In genomic region chr2:71070294-71071025, GRCh38 we compare ENCODE assay signal across 8 cellular contexts. TPM values are rescaled to one million over a fixed set of nuclear protein-coding genes. Genes with fewer than 3 reads are reported as not detected.
DNase-seq lines count a peak whose midpoint lies in the region; ATAC-seq and TF ChIP-seq lines count a peak whose summit lies in the region.

No MANE protein-coding gene starts in this region.

- H3K4me1 Mint-ChIP-seq in activated CD4-positive, alpha-beta memory T cell treated with anti-CD3 and anti-CD28 coated beads, Interleukin-2, amount 10 ng/mL, durations not matched to agents 7 days and 5 days, result peaks cover 66% of the 10 kb centered on the region

- peaks cover 33% of the 10 kb centered on the region for H3K36me3 Mint-ChIP-seq in activated CD4-positive, alpha-beta memory T cell treated with anti-CD3 and anti-CD28 coated beads, Interleukin-2, amount 10 ng/mL, durations not matched to agents 7 days and 5 days (ENCODE audit: low read depth)

- H3K4me3 ChIP-seq in DND-41 (ENCODE audit: low read depth in 1 of 2, low read length in 2 of 2) (no peak overlapping the region), iPS-20b (ENCODE audit: low read length) (peak overlapping the region; percentile 88), thoracic aorta (peak overlapping the region; percentile 22)

- peaks cover 41% of the 10 kb centered on the region for H3K36me3 ChIP-seq in DND-41 (ENCODE audit: insufficient read depth, low read length)
- H3K36me3 ChIP-seq in iPS-20b (ENCODE audit: insufficient read depth, low read depth, low read length), result peaks cover 42% of the 10 kb centered on the region
- H3K36me3 ChIP-seq in thoracic aorta, result peaks cover 23% of the 10 kb centered on the region

- CTCF ChIA-PET in activated CD4-positive, alpha-beta memory T cell treated with anti-CD3 and anti-CD28 coated beads, Interleukin-2, amount 10 ng/mL, durations not matched to agents 7 days and 5 days (lab: Charles Lee), result interaction anchor here (1.1 to 2.4 kb wide), 6 partner anchors 10 to 106 kb away, joined by 3 to 6 read pairs (median 4); no protein-coding TSS in a partner anchor

- H3K4me2 ChIP-seq in DND-41 (ENCODE audit: insufficient read depth, low read length), result peak overlapping the region; percentile 83; the same call in 1 of the 2 replicates

- peaks cover 30% of the 10 kb centered on the region for H3K79me2 ChIP-seq in DND-41 (ENCODE audit: insufficient read depth, low read length)

- POLR2A ChIA-PET in activated CD4-positive, alpha-beta memory T cell treated with anti-CD3 and anti-CD28 coated beads, Interleukin-2, amount 10 ng/mL, durations not matched to agents 7 days and 5 days (lab: Charles Lee), result interaction anchor here (1.2 to 5.5 kb wide), 5 partner anchors 8 to 60 kb away, joined by 3 to 50 read pairs (median 5); partner anchors contain the start of genes MCEE and MPHOSPH10

- H4K20me1 ChIP-seq in DND-41 (ENCODE audit: insufficient read depth, low read length), result peaks cover 15% of the 10 kb centered on the region

- no peaks in the 10 kb centered on the region for H3K27me3 Mint-ChIP-seq in activated CD4-positive, alpha-beta memory T cell treated with anti-CD3 and anti-CD28 coated beads, Interleukin-2, amount 10 ng/mL, durations not matched to agents 7 days and 5 days

- DNase-seq in DND-41 (no peak), HT1080 (ENCODE audit: low read depth) (peak; percentile 37), thoracic aorta (ENCODE audit: low spot score) (no peak)
- DNase-seq in activated CD4-positive, alpha-beta memory T cell treated with anti-CD3 and anti-CD28 coated beads, Interleukin-2, amount 10 ng/mL, durations not matched to agents 7 days and 5 days, result no peak
- no peak for DNase-seq in activated effector memory CD4-positive, alpha-beta T cell treated with anti-CD3 and anti-CD28 coated beads, Interleukin-2, amount 50 U/mL, for 16 hours

- peak overlapping the region; percentile 2 for H3K4me3 Mint-ChIP-seq in activated CD4-positive, alpha-beta memory T cell treated with anti-CD3 and anti-CD28 coated beads, Interleukin-2, amount 10 ng/mL, durations not matched to agents 7 days and 5 days

- no peak for ATAC-seq in DND-41 (ENCODE audit: insufficient read depth, low read depth)
- no peak for ATAC-seq in thoracic aorta (ENCODE audit: insufficient number of reproducible peaks, low FRiP score, low read depth)
- ATAC-seq in GM19328 (IDR thresholded peaks at IDR 0.05; ENCODE audit: unreplicated experiment), result no peak
- ATAC-seq in GM18520 (IDR thresholded peaks at IDR 0.05; ENCODE audit: unreplicated experiment), result no peak

- H3K9me3 ChIP-seq in DND-41 (ENCODE audit: insufficient read depth, low read length, severe bottlenecking), result no peaks in the 10 kb centered on the region
- no peaks in the 10 kb centered on the region for H3K9me3 ChIP-seq in iPS-20b (ENCODE audit: insufficient read depth, low read depth, low read length)
- no peaks in the 10 kb centered on the region for H3K9me3 ChIP-seq in thoracic aorta

- no peaks in the 10 kb centered on the region for H3K9me3 Mint-ChIP-seq in activated CD4-positive, alpha-beta memory T cell treated with anti-CD3 and anti-CD28 coated beads, Interleukin-2, amount 10 ng/mL, durations not matched to agents 7 days and 5 days

- 0 out of 2 replicates have a peak overlapping the region, but pooled peaks have one; percentile 15 for H3K27ac ChIP-seq in DND-41 (ENCODE audit: low read length)
- no peak overlapping the region for H3K27ac ChIP-seq in iPS-20b (ENCODE audit: low read length)
- no peak overlapping the region for H3K27ac ChIP-seq in thoracic aorta

- H2AFZ ChIP-seq in DND-41 (ENCODE audit: low read depth, low read length), result no peak overlapping the region

- peaks cover 48% of the 10 kb centered on the region for H3K4me1 ChIP-seq in DND-41 (ENCODE audit: insufficient read depth, low read length)
- H3K4me1 ChIP-seq in iPS-20b (ENCODE audit: insufficient read depth, low read length), result no peaks in the 10 kb centered on the region
- peaks cover 15 to 21% of the 10 kb centered on the region in 2 donors for H3K4me1 ChIP-seq in thoracic aorta (ENCODE audit: control insufficient read depth in 1 of 2, low read depth in 2 of 2)

- peak; percentile 25 for TF ChIP-seq CTCF in DND-41 (IDR thresholded peaks at IDR 0.05; ENCODE audit: borderline replicate concordance, extremely low read depth, low read length, poor library complexity, severe bottlenecking)
- TF ChIP-seq CTCF in thoracic aorta (IDR thresholded peaks at IDR 0.05), result no peak

- H3K9ac ChIP-seq in DND-41 (ENCODE audit: low read depth, low read length) (0 out of 2 replicates have a peak overlapping the region, but pooled peaks have one; percentile 67), iPS-20b (ENCODE audit: low read depth, low read length) (no peak overlapping the region)

- peak overlapping the region; percentile 36 for H3K27ac Mint-ChIP-seq in activated CD4-positive, alpha-beta memory T cell treated with anti-CD3 and anti-CD28 coated beads, Interleukin-2, amount 10 ng/mL, durations not matched to agents 7 days and 5 days

- H3K27me3 ChIP-seq in DND-41 (ENCODE audit: insufficient read depth, low read length, poor library complexity) (no peaks in the 10 kb centered on the region), iPS-20b (ENCODE audit: insufficient read depth, low read length) (no peaks in the 10 kb centered on the region), thoracic aorta (replicated peaks; ENCODE audit: insufficient read depth) (no peaks in the 10 kb centered on the region)

RNA-seq across cellular contexts. Expression of gene NAGK, which starts 2.0 kb away (rescaled TPM):
- 33.2 and 45.5 TPM in 2 replicates for total RNA-seq in HT1080 (2014; rRNA removed; shearing (Covaris generic))
- polyA plus RNA-seq in HT1080 (2015; cell fraction: cytosol; rRNA removed), result 21.1 and 43.6 TPM in 2 replicates
- polyA plus RNA-seq in HT1080 (2015; cell fraction: nucleus; rRNA removed), result 41.7 and 49.9 TPM in 2 replicates
- total RNA-seq in activated CD4-positive, alpha-beta memory T cell treated with anti-CD3 and anti-CD28 coated beads, Interleukin-2, amount 10 ng/mL, durations not matched to agents 7 days and 5 days, result 10 to 100 TPM; 66.1 to 67.5 TPM
- total RNA-seq in thoracic aorta, result 100 to 1,000 TPM in 1 of 2 donors, 10 to 100 TPM in 1; 46.6 to 125 TPM

RNA-seq across cellular contexts. Expression of gene MCEE, which starts 59.6 kb away (rescaled TPM):
- total RNA-seq in HT1080 (2014; rRNA removed; shearing (Covaris generic)), result 6.5 and 8.5 TPM in 2 replicates
- 4.7 and 6.1 TPM in 2 replicates for polyA plus RNA-seq in HT1080 (2015; cell fraction: cytosol; rRNA removed)
- polyA plus RNA-seq in HT1080 (2015; cell fraction: nucleus; rRNA removed), result 11.0 and 11.3 TPM in 2 replicates
- 10 to 100 TPM; 18.1 to 19.1 TPM for total RNA-seq in activated CD4-positive, alpha-beta memory T cell treated with anti-CD3 and anti-CD28 coated beads, Interleukin-2, amount 10 ng/mL, durations not matched to agents 7 days and 5 days
- total RNA-seq in thoracic aorta, result 10 to 100 TPM in 1 of 2 donors, 1 to 10 TPM in 1; 5.8 to 10.6 TPM

RNA-seq across cellular contexts. Expression of gene MPHOSPH10, which starts 60.0 kb away (rescaled TPM):
- total RNA-seq in HT1080 (2014; rRNA removed; shearing (Covaris generic)), result 22.7 and 26.6 TPM in 2 replicates
- polyA plus RNA-seq in HT1080 (2015; cell fraction: cytosol; rRNA removed), result 15.0 and 20.1 TPM in 2 replicates
- polyA plus RNA-seq in HT1080 (2015; cell fraction: nucleus; rRNA removed), result 27.7 and 29.6 TPM in 2 replicates
- total RNA-seq in activated CD4-positive, alpha-beta memory T cell treated with anti-CD3 and anti-CD28 coated beads, Interleukin-2, amount 10 ng/mL, durations not matched to agents 7 days and 5 days, result 10 to 100 TPM; 25.5 to 26.2 TPM
- 10 to 100 TPM; 17.2 to 37.0 TPM for total RNA-seq in thoracic aorta

Comparison
In these comparisons a context has a peak if more than half of its experiments do, and no peak if none do; other contexts are left out.
1. H3K4me3 ChIP-seq: peak in iPS-20b (single experiment) and thoracic aorta (single experiment); none in DND-41 (0 of 2).